ENCODE assay signal across 32 cellular contexts in the genomic region with DNA sequence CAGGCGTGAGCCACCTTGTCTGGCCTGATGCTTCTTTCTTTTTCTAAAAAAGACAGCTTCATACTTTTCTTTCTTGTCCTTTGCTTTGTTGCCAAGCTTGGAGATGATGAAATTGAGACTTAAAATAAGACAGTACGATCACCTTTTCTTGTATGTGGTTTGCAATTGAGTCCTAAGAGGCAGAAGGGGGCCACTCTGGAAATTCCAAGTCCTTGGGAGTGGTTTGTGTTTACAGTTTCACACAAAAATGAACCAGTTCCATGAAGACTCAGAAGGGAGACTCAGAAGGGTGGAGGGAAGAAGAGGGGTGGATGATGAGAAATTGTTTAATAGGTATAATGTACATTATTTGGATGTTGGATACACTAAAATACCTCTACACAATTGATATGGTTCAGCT.
DNase-seq lines count a peak whose midpoint lies in the region; ATAC-seq, FAIRE-seq and TF ChIP-seq lines count a peak whose summit lies in the region.
"Had no signal": no experiment of that assay in that cellular context is flagged by ENCODE, and none has a peak within 500 bp of the region (broad histone marks: within the 10 kb centered on the region; RNA-seq: fewer than 3 reads in every experiment).

No MANE protein-coding gene starts in this region.

- H3K36me3 ChIP-seq in SK-N-SH (replicated peaks in 1 of 2; ENCODE audit: control insufficient read depth in 1 of 2, insufficient read depth in 2 of 2, low read length in 1 of 2) (no peaks in the 10 kb centered on the region), astrocyte (ENCODE audit: insufficient read depth, low read length) (no peaks in the 10 kb centered on the region), mesenchymal stem cell (ENCODE audit: control insufficient read depth in 1 of 2, insufficient read depth in 2 of 2, low read depth in 1 of 2, low read length in 2 of 2) (no peaks in the 10 kb centered on the region), tibial artery (no peaks in the 10 kb centered on the region), gastroesophageal sphincter (no peaks in the 10 kb centered on the region)
- H3K36me3 ChIP-seq: sigmoid colon, suprapubic skin, WERI-Rb-1 had no signal

- TF ChIP-seq EP300 in SK-N-SH (IDR thresholded peaks at IDR 0.05; ENCODE audit: borderline replicate concordance in 1 of 2, low read depth in 1 of 2, low read length in 1 of 2) (no peak), gastroesophageal sphincter (IDR thresholded peaks at IDR 0.05) (no peak)

- CTCF ChIA-PET in SK-N-SH (lab: Yijun Ruan, JAX): interaction anchor here (0.7 to 1.1 kb wide), 3 partner anchors 9 to 94 kb away, joined by 3 read pairs; no protein-coding TSS in a partner anchor

- FAIRE-seq in astrocyte (lab: Jason Lieb, UNC) (no peak), D721Med (lab: Jason Lieb, UNC) (no peak)
- FAIRE-seq: GM12878, H1 had no signal

- H3K9me3 Mint-ChIP-seq in astrocyte (ENCODE audit: unreplicated experiment): no peaks in the 10 kb centered on the region
- H3K9me3 Mint-ChIP-seq: activated CD4-positive, alpha-beta T cell treated with anti-CD3 and anti-CD28 coated beads, Interleukin-2, amount 10 ng/mL, durations not matched to agents 7 days and 5 days; activated naive CD8-positive, alpha-beta T cell treated with anti-CD3 and anti-CD28 coated beads for 36 hours; dendritic cell treated with granulocyte-macrophage colony-stimulating factor and Interleukin-4, amounts not matched to agents 40 ng/mL and 50 ng/mL, for 4 days; natural killer cell had no signal

- H3K9me3 ChIP-seq in SK-N-SH (no peaks in the 10 kb centered on the region), astrocyte (ENCODE audit: insufficient read depth, low read depth, low read length) (no peaks in the 10 kb centered on the region), mesenchymal stem cell (ENCODE audit: control insufficient read depth, low read length) (no peaks in the 10 kb centered on the region), tibial artery (no peaks in the 10 kb centered on the region), gastroesophageal sphincter (no peaks in the 10 kb centered on the region)
- H3K9me3 ChIP-seq: sigmoid colon, suprapubic skin had no signal

- no peak for TF ChIP-seq POLR2A in gastroesophageal sphincter (IDR thresholded peaks at IDR 0.05)

- peak overlapping the region; percentile 40 to 98 for H3K4ac ChIP-seq in mesenchymal stem cell (ENCODE audit: low read depth in 1 of 2, low read length in 2 of 2)

- TF ChIP-seq RAD21 in SK-N-SH (IDR thresholded peaks at IDR 0.05; ENCODE audit: low read length): no peak

- peak overlapping the region; percentile 25 for H4K8ac ChIP-seq in mesenchymal stem cell (ENCODE audit: low read length)

- DNase-seq in SK-N-SH: no peak
- DNase-seq in astrocyte (ENCODE audit: low read depth): no peak
- peak; percentile 66 for DNase-seq in mesenchymal stem cell
- no peak for DNase-seq in tibial artery
- no peak for DNase-seq in D721Med (ENCODE audit: insufficient read length, low spot score)
- no peak for DNase-seq in NK-92 (lab: John Stamatoyannopoulos, UW; ENCODE audit: unreplicated experiment)
- DNase-seq: activated CD4-positive, alpha-beta T cell treated with anti-CD3 and anti-CD28 coated beads, Interleukin-2, amount 10 ng/mL, durations not matched to agents 7 days and 5 days; activated effector memory CD4-positive, alpha-beta T cell treated with Interleukin-2 at 50 U/mL for 16 hours; activated naive CD8-positive, alpha-beta T cell treated with anti-CD3 and anti-CD28 coated beads for 36 hours; activated T-cell treated with anti-CD3 and anti-CD28 coated beads, Interleukin-2, amount 50 U/mL, for 1 hour; caudate nucleus; CD4-positive, CD25-positive, alpha-beta regulatory T cell; DMS 273 treated with DMSO at 0.1 percent for 48 hours; foreskin fibroblast; head of caudate nucleus; KG1; MM.1S; natural killer cell; NCI-H1417 treated with DMSO at 0.1 percent for 48 hours; NCI-H2081 treated with DMSO at 0.1 percent for 48 hours; nucleus accumbens; SIG-M5; sigmoid colon; stimulated activated naive B cell treated with anti-CD40 and anti-IgM and Interleukin-4, amounts not matched to agents 10 μg/mL and 1 μg/mL and 100 μg/mL, for 72 hours; WERI-Rb-1 had no signal

- no peak overlapping the region for H2BK15ac ChIP-seq in mesenchymal stem cell (ENCODE audit: low read depth, poor library complexity, severe bottlenecking)

- peaks cover 25% of the 10 kb centered on the region for H3F3A ChIP-seq in SK-N-SH (replicated peaks; ENCODE audit: insufficient read depth)

- peak overlapping the region; percentile 60 for H3K27ac Mint-ChIP-seq in astrocyte (ENCODE audit: unreplicated experiment)
- H3K27ac Mint-ChIP-seq: activated CD4-positive, alpha-beta T cell treated with anti-CD3 and anti-CD28 coated beads, Interleukin-2, amount 10 ng/mL, durations not matched to agents 7 days and 5 days; activated naive CD8-positive, alpha-beta T cell treated with anti-CD3 and anti-CD28 coated beads for 36 hours; CD4-positive, CD25-positive, alpha-beta regulatory T cell; dendritic cell treated with granulocyte-macrophage colony-stimulating factor and Interleukin-4, amounts not matched to agents 40 ng/mL and 50 ng/mL, for 4 days; natural killer cell; stimulated activated naive B cell treated with anti-CD40 and anti-IgM and Interleukin-4, amounts not matched to agents 10 μg/mL and 1 μg/mL and 100 μg/mL, for 72 hours had no signal

- H3K4me3 Mint-ChIP-seq in astrocyte (ENCODE audit: unreplicated experiment): no peak overlapping the region
- H3K4me3 Mint-ChIP-seq: activated CD4-positive, alpha-beta T cell treated with anti-CD3 and anti-CD28 coated beads, Interleukin-2, amount 10 ng/mL, durations not matched to agents 7 days and 5 days; activated naive CD8-positive, alpha-beta T cell treated with anti-CD3 and anti-CD28 coated beads for 36 hours; CD4-positive, CD25-positive, alpha-beta regulatory T cell; dendritic cell treated with granulocyte-macrophage colony-stimulating factor and Interleukin-4, amounts not matched to agents 40 ng/mL and 50 ng/mL, for 4 days; natural killer cell; stimulated activated naive B cell treated with anti-CD40 and anti-IgM and Interleukin-4, amounts not matched to agents 10 μg/mL and 1 μg/mL and 100 μg/mL, for 72 hours had no signal

- H3K4me1 ChIP-seq in SK-N-SH (ENCODE audit: control insufficient read depth in 1 of 2, insufficient read depth in 2 of 2, low read depth in 1 of 2, low read length in 1 of 2) (peaks cover 7 to 25% of the 10 kb centered on the region in 2 experiments; a peak in 3 of 4 replicates), astrocyte (ENCODE audit: insufficient read depth, low read length) (peaks cover 31% of the 10 kb centered on the region), mesenchymal stem cell (ENCODE audit: control insufficient read depth, insufficient read depth, low read depth, low read length) (peaks cover 16% of the 10 kb centered on the region), tibial artery (peaks cover 0 to 44% (median 26%) of the 10 kb centered on the region in 4 donors), gastroesophageal sphincter (peaks cover 0 to 19% (median 7%) of the 10 kb centered on the region in 3 donors)

- H3K27me3 Mint-ChIP-seq in astrocyte (ENCODE audit: low read depth, unreplicated experiment): no peaks in the 10 kb centered on the region
- H3K27me3 Mint-ChIP-seq: activated CD4-positive, alpha-beta T cell treated with anti-CD3 and anti-CD28 coated beads, Interleukin-2, amount 10 ng/mL, durations not matched to agents 7 days and 5 days; activated naive CD8-positive, alpha-beta T cell treated with anti-CD3 and anti-CD28 coated beads for 36 hours; CD4-positive, CD25-positive, alpha-beta regulatory T cell; stimulated activated naive B cell treated with anti-CD40 and anti-IgM and Interleukin-4, amounts not matched to agents 10 μg/mL and 1 μg/mL and 100 μg/mL, for 72 hours had no signal

- intact Hi-C loops in tibial artery (cut with DNase I; ENCODE audit: low total_unique reads): no loop called here

- H3K4me3 ChIP-seq in SK-N-SH (ENCODE audit: low read depth in 2 of 2, low read length in 1 of 2) (no peak overlapping the region), astrocyte (ENCODE audit: insufficient read depth, low read depth, low read length) (no peak overlapping the region), mesenchymal stem cell (ENCODE audit: insufficient read depth in 1 of 2, low read depth in 1 of 2, low read length in 2 of 2) (no peak overlapping the region), tibial artery (no peak overlapping the region), gastroesophageal sphincter (no peak overlapping the region)
- H3K4me3 ChIP-seq: GM12878, sigmoid colon, suprapubic skin had no signal

- peak overlapping the region; percentile 74 for H2AK5ac ChIP-seq in mesenchymal stem cell (ENCODE audit: low read length, severe bottlenecking)

- H4K20me1 ChIP-seq in SK-N-SH (ENCODE audit: insufficient read depth) (no peaks in the 10 kb centered on the region), astrocyte (ENCODE audit: insufficient read depth, low read length) (no peaks in the 10 kb centered on the region)

- H2BK5ac ChIP-seq in mesenchymal stem cell (ENCODE audit: low read depth, low read length, poor library complexity, severe bottlenecking): no peak overlapping the region

- peak overlapping the region; percentile 94 for H4K91ac ChIP-seq in mesenchymal stem cell (ENCODE audit: low read length)

- H3K4me1 Mint-ChIP-seq in astrocyte (ENCODE audit: low read depth, unreplicated experiment): peaks cover 25% of the 10 kb centered on the region

- WGBS in SK-N-SH (ENCODE audit: low lambda C conversion rate): 95% methylated on average over 2 of the region's 2 CpGs
- WGBS in mesenchymal stem cell: 66% methylated on average over 1 of the region's 2 CpGs
- 90% methylated on average over 2 of the region's 2 CpGs; no CpG with 5 or more reads in 1 of the 2 donors for WGBS in gastroesophageal sphincter (ENCODE audit: low coverage in 1 of 2), 2 donors

- H3K9me2 ChIP-seq in SK-N-SH: no peaks in the 10 kb centered on the region

- H3K79me2 ChIP-seq in SK-N-SH (ENCODE audit: insufficient read depth) (no peaks in the 10 kb centered on the region), astrocyte (ENCODE audit: insufficient read depth, low read length) (no peaks in the 10 kb centered on the region)

- H3K79me1 ChIP-seq in mesenchymal stem cell (replicated peaks; ENCODE audit: low read length, poor library complexity, severe bottlenecking): no peaks in the 10 kb centered on the region

- H3K4me2 ChIP-seq in SK-N-SH: no peak overlapping the region
- H3K4me2 ChIP-seq in astrocyte (ENCODE audit: low read length): no peak overlapping the region
- H3K4me2 ChIP-seq in mesenchymal stem cell (ENCODE audit: low read length, poor library complexity, severe bottlenecking): no peak overlapping the region

- no peak overlapping the region for H3K23ac ChIP-seq in mesenchymal stem cell (ENCODE audit: low read length in 2 of 2)

- peak overlapping the region; percentile 81 to 87 for H3K18ac ChIP-seq in mesenchymal stem cell (ENCODE audit: low read depth in 1 of 2, low read length in 2 of 2)

- no peaks in the 10 kb centered on the region for H3K27me3 ChIP-seq in SK-N-SH (ENCODE audit: insufficient read depth)
- no peaks in the 10 kb centered on the region for H3K27me3 ChIP-seq in astrocyte (ENCODE audit: insufficient read depth, low read length)
- peaks cover 0 to 34% of the 10 kb centered on the region in 2 experiments for H3K27me3 ChIP-seq in mesenchymal stem cell (ENCODE audit: control insufficient read depth in 1 of 2, insufficient read depth in 1 of 2, low read length in 2 of 2)
- no peaks in the 10 kb centered on the region for H3K27me3 ChIP-seq in tibial artery
- no peaks in the 10 kb centered on the region for H3K27me3 ChIP-seq in gastroesophageal sphincter
- H3K27me3 ChIP-seq: sigmoid colon, suprapubic skin had no signal

- TF ChIP-seq CTCF in SK-N-SH (IDR thresholded peaks at IDR 0.05): no peak
- no peak for TF ChIP-seq CTCF in astrocyte (IDR thresholded peaks at IDR 0.05; ENCODE audit: insufficient read depth, low read depth, low read length)
- no peak for TF ChIP-seq CTCF in tibial artery (IDR thresholded peaks at IDR 0.05)
- TF ChIP-seq CTCF in D721Med (IDR thresholded peaks at IDR 0.05; ENCODE audit: insufficient read depth, missing control alignments): no peak
- TF ChIP-seq CTCF in gastroesophageal sphincter (IDR thresholded peaks at IDR 0.05): no peak

- peak overlapping the region; percentile 90 for H2BK120ac ChIP-seq in mesenchymal stem cell (ENCODE audit: low read depth, low read length)

- ATAC-seq in SK-N-SH treated with all-trans-retinoic acid at 6 μM for 48 hours: no peak
- ATAC-seq in gastroesophageal sphincter: no peak
- ATAC-seq: GM12878, natural killer cell had no signal

- H3K27ac ChIP-seq in SK-N-SH (ENCODE audit: low read depth in 2 of 2, low read length in 1 of 2) (peak overlapping the region in 1 of 2 experiments; percentile 99; a peak in 2 of 4 replicates), astrocyte (ENCODE audit: low read depth, low read length) (peak overlapping the region; percentile 15), mesenchymal stem cell (ENCODE audit: low read length, poor library complexity, severe bottlenecking) (no peak overlapping the region), tibial artery (peak overlapping the region; percentile 27 to 65), gastroesophageal sphincter (no peak overlapping the region)
- H3K27ac ChIP-seq: 22Rv1, suprapubic skin, WERI-Rb-1 had no signal

- H3K14ac ChIP-seq in mesenchymal stem cell (ENCODE audit: low read length in 2 of 2): no peak overlapping the region

- H2BK12ac ChIP-seq in mesenchymal stem cell (ENCODE audit: low read length in 2 of 2): peak overlapping the region; percentile 70 to 98

- H2AFZ ChIP-seq in SK-N-SH (ENCODE audit: low read depth) (no peak overlapping the region), astrocyte (ENCODE audit: low read depth, low read length) (no peak overlapping the region), mesenchymal stem cell (ENCODE audit: low read depth, low read length) (no peak overlapping the region)

- H3K9ac ChIP-seq in SK-N-SH (peak overlapping the region; percentile 75; the same call in 1 of the 2 replicates), astrocyte (ENCODE audit: low read length) (peak overlapping the region; percentile 78), mesenchymal stem cell (ENCODE audit: low read length) (no peak overlapping the region)

- POLR2A ChIA-PET in SK-N-SH (lab: Yijun Ruan, JAX): no interaction called here

- H3K36me3 Mint-ChIP-seq in astrocyte (ENCODE audit: low read depth, unreplicated experiment): peaks cover 2% of the 10 kb centered on the region
- H3K36me3 Mint-ChIP-seq: activated naive CD8-positive, alpha-beta T cell treated with anti-CD3 and anti-CD28 coated beads for 36 hours; CD4-positive, CD25-positive, alpha-beta regulatory T cell; natural killer cell; stimulated activated naive B cell treated with anti-CD40 and anti-IgM and Interleukin-4, amounts not matched to agents 10 μg/mL and 1 μg/mL and 100 μg/mL, for 72 hours had no signal

Comparison
In these comparisons a context has a peak if more than half of its experiments do, and no peak if none do; other contexts are left out.
1. H3K27ac ChIP-seq: peak in astrocyte (single experiment) and tibial artery (2 of 2); none in mesenchymal stem cell (single experiment) and gastroesophageal sphincter (0 of 4).